In genomic region chr2:201798919-201799285, GRCh38 we compare ENCODE assay signal across 11 cellular contexts. TPM values are rescaled to one million over a fixed set of nuclear protein-coding genes. Genes with fewer than 3 reads are reported as not detected.
DNase-seq lines count a peak whose midpoint lies in the region; ATAC-seq, FAIRE-seq and TF ChIP-seq lines count a peak whose summit lies in the region.
"Not testable (repeated sequence)": the region's sequence is repeated elsewhere in the genome, so short reads cannot be mapped to it uniquely, and the experiment has no call there.
"Had no signal": no experiment of that assay in that cellular context is flagged by ENCODE, and none has a peak within 500 bp of the region (broad histone marks: within the 10 kb centered on the region; RNA-seq: fewer than 3 reads in every experiment).

No MANE protein-coding gene starts in this region.

- H3K36me3 Mint-ChIP-seq in type B pancreatic cell = not testable (repeated sequence)

- not testable (repeated sequence) for BruUV-seq in HepG2 (replicated peaks; lab: Mats Ljungman, UMichigan)

- not testable (repeated sequence) for H3K27ac Mint-ChIP-seq in type B pancreatic cell

- not testable (repeated sequence) for FAIRE-seq in HepG2 (lab: Jason Lieb, UNC)

- H2AFZ ChIP-seq in Loucy (ENCODE audit: low read length); HepG2 (ENCODE audit: low read length): not testable (repeated sequence)

- peak; percentile 18 for TF ChIP-seq CTCF in C4-2B (conservative IDR thresholded peaks at IDR 0.05)
- TF ChIP-seq CTCF in GM13977 (IDR thresholded peaks at IDR 0.05; ENCODE audit: extremely low read depth, insufficient read depth, missing control alignments) = peak; percentile 27
- peak; percentile 51 for TF ChIP-seq CTCF in Loucy (conservative IDR thresholded peaks at IDR 0.05; ENCODE audit: low read length)
- peak in 1 of 3 experiments; percentile 17 for TF ChIP-seq CTCF in ascending aorta (IDR thresholded peaks at IDR 0.05)
- peak; percentile 19 for TF ChIP-seq CTCF in HepG2 (CRISPR knock-in tag; IDR thresholded peaks at IDR 0.05)
- TF ChIP-seq CTCF in type B pancreatic cell (conservative IDR thresholded peaks at IDR 0.05) = peak; percentile 58

- H3K27me3 Mint-ChIP-seq in type B pancreatic cell = not testable (repeated sequence)

- 14% methylated on average over 2 of the region's 2 CpGs for WGBS in HepG2 (ENCODE audit: low lambda C conversion rate)

- DNase-seq in GM13977 (ENCODE audit: low spot score); ascending aorta (ENCODE audit: low spot score in 2 of 2); HepG2 (ENCODE audit: low spot score); type B pancreatic cell (ENCODE audit: extremely low spot score, unreplicated experiment): not testable (repeated sequence)
- DNase-seq in OCI-M1 (lab: John Stamatoyannopoulos, UW) = peak; percentile 25
- DNase-seq in fibroblast of gingiva (ENCODE audit: low read depth) = peak; percentile 46

- intact Hi-C loops in ascending aorta (cut with DNase I) = loop anchor here (1.0 kb wide), 1 partner anchor 18 kb away; no protein-coding TSS in a partner anchor
- intact Hi-C loops in HepG2 (cut with micrococcal nuclease; ENCODE audit: unreplicated experiment) = not testable (repeated sequence)

- in situ Hi-C loops in GM13977 (cut with MboI; ENCODE audit: low pct_unique_long_range_greater_than_20kb, low sequenced_read_pairs, unreplicated experiment) = not testable (repeated sequence)
- in situ Hi-C loops in HepG2 (cut with HindIII; ENCODE audit: extremely low pct_ligation_motif_present, low pct_unique_long_range_greater_than_20kb) = loop anchor here (10.0 kb wide), 1 partner anchor 386 kb away; no protein-coding TSS in a partner anchor

- not testable (repeated sequence) for H3K36me3 ChIP-seq in Loucy (ENCODE audit: insufficient read depth, low read length); ascending aorta; HepG2 (replicated peaks in 1 of 2; ENCODE audit: control insufficient read depth in 1 of 2, insufficient read depth in 2 of 2, low read length in 2 of 2)

- not testable (repeated sequence) for H3K9me3 ChIP-seq in Loucy (ENCODE audit: insufficient read depth, low read depth, low read length); ascending aorta; HepG2 (ENCODE audit: low read length)

- CTCF ChIA-PET in HepG2 (lab: Yijun Ruan, JAX; ENCODE audit: low intra/inter-chr PET ratio, low total read pairs) = interaction anchor here (1.5 kb wide), 1 partner anchor 379 kb away, joined by 4 read pairs; no protein-coding TSS in a partner anchor

- not testable (repeated sequence) for H4K20me1 ChIP-seq in Loucy (ENCODE audit: insufficient read depth, low read length, poor library complexity, severe bottlenecking); HepG2 (ENCODE audit: insufficient read depth, low read length)

- TF ChIP-seq RAD21 in HepG2 (CRISPR knock-in tag; IDR thresholded peaks at IDR 0.05) = not testable (repeated sequence)

- peaks cover 22% of the 10 kb centered on the region for H3K4me1 Mint-ChIP-seq in type B pancreatic cell (ENCODE audit: unreplicated experiment)

- not testable (repeated sequence) for H3K79me2 ChIP-seq in Loucy (ENCODE audit: insufficient read depth, low read length); HepG2 (ENCODE audit: insufficient read depth, low read length)

- not testable (repeated sequence) for H3K4me3 Mint-ChIP-seq in type B pancreatic cell

- not testable (repeated sequence) for H3F3A ChIP-seq in Loucy (ENCODE audit: low read depth)

- POLR2A ChIA-PET in HepG2 (lab: Yijun Ruan, JAX) = not testable (repeated sequence)

- H3K27ac ChIP-seq in C4-2B; HepG2 (ENCODE audit: extremely low read length, insufficient read depth, low read length): not testable (repeated sequence)
- peak overlapping the region; percentile 81 to 86 for H3K27ac ChIP-seq in ascending aorta

- not testable (repeated sequence) for H3K9me3 Mint-ChIP-seq in type B pancreatic cell

- not testable (repeated sequence) for H3K27me3 ChIP-seq in Loucy (ENCODE audit: insufficient read depth, low read length, poor library complexity, severe bottlenecking); ascending aorta; HepG2 (ENCODE audit: control insufficient read depth in 1 of 2, insufficient read depth in 2 of 2, low read length in 2 of 2)

- H3K4me3 ChIP-seq in Loucy (ENCODE audit: low read length, poor library complexity, severe bottlenecking); ascending aorta; HepG2 (replicated peaks in 1 of 3; ENCODE audit: insufficient read depth in 1 of 3, low read depth in 2 of 3, low read length in 3 of 3): not testable (repeated sequence)

- TF ChIP-seq POLR2A in HepG2 (IDR thresholded peaks at IDR 0.05; ENCODE audit: insufficient read depth in 1 of 2, low read depth in 2 of 2, low read length in 2 of 2) = not testable (repeated sequence)

- not testable (repeated sequence) for H3K9ac ChIP-seq in Loucy (ENCODE audit: low read depth, low read length, poor library complexity, severe bottlenecking); HepG2 (ENCODE audit: insufficient read depth, low read depth, low read length)

- not testable (repeated sequence) for H3K4me2 ChIP-seq in Loucy (ENCODE audit: low read depth, low read length, poor library complexity, severe bottlenecking); HepG2 (ENCODE audit: low read depth, low read length)

- not testable (repeated sequence) for H3K9me2 ChIP-seq in Loucy (replicated peaks; ENCODE audit: low read depth, low read length)

- peak; percentile 57 for ATAC-seq in HepG2

- not testable (repeated sequence) for H3K4me1 ChIP-seq in Loucy (ENCODE audit: insufficient read depth, low read length, poor library complexity, severe bottlenecking); HepG2 (ENCODE audit: insufficient read depth, low read length)
- peaks cover 4 to 17% of the 10 kb centered on the region in 2 donors for H3K4me1 ChIP-seq in ascending aorta

- TF ChIP-seq EP300 in HepG2 (IDR thresholded peaks at IDR 0.05; ENCODE audit: low read depth in 2 of 2, low read length in 2 of 2); HepG2 (CRISPR knock-in tag; IDR thresholded peaks at IDR 0.05; ENCODE audit: borderline replicate concordance): not testable (repeated sequence)

TF ChIP-seq in HepG2, 621 proteins besides CTCF, POLR2A, EP300 and RAD21:
- peak; percentile 26 for TF ChIP-seq STAG1 (CRISPR knock-in tag; IDR thresholded peaks at IDR 0.05)

RNA-seq across cellular contexts. Expression of gene CDK15, which starts 7.4 kb away (rescaled TPM):
- 1.5 TPM for total RNA-seq in ascending aorta
- total RNA-seq in HepG2 (2016; rRNA removed; fragmentation: Illumina TruSeq; extraction: Trizol) = not detected in 2 replicates
- not detected in 2 replicates for total RNA-seq in HepG2 (2016; cell fraction: cytosol; rRNA removed; fragmentation: Illumina TruSeq; extraction: Trizol; ENCODE audit: low read depth)
- not detected in 2 replicates for total RNA-seq in HepG2 (2016; cell fraction: insoluble cytoplasmic fraction; rRNA removed; fragmentation: Illumina TruSeq; extraction: Trizol)
- not detected in 2 replicates for total RNA-seq in HepG2 (2016; cell fraction: membrane; rRNA removed; fragmentation: Illumina TruSeq; extraction: Trizol)
- total RNA-seq in HepG2 (2016; cell fraction: nucleus; rRNA removed; fragmentation: Illumina TruSeq; extraction: Trizol) = not detected in 2 replicates
- not detected in 2 replicates for polyA plus RNA-seq in HepG2 (2011; rRNA removed)
- polyA plus RNA-seq in HepG2 (2011; cell fraction: cytosol; rRNA removed) = not detected in 2 replicates
- polyA plus RNA-seq in HepG2 (2011; cell fraction: nucleus; rRNA removed) = not detected in 2 replicates
- polyA plus RNA-seq in HepG2 (2012) = not detected in 2 replicates
- not detected in 2 replicates for polyA plus RNA-seq in HepG2 (2016; cell fraction: cytosol; fragmentation: Illumina TruSeq; extraction: Trizol; ENCODE audit: low read depth)
- polyA plus RNA-seq in HepG2 (2016; cell fraction: insoluble cytoplasmic fraction; fragmentation: Illumina TruSeq; extraction: Trizol; ENCODE audit: low read depth) = not detected in 2 replicates
- polyA plus RNA-seq in HepG2 (2016; cell fraction: membrane; fragmentation: Illumina TruSeq; extraction: Trizol; ENCODE audit: low read depth) = not detected in 2 replicates
- polyA plus RNA-seq in HepG2 (2016; cell fraction: nucleus; fragmentation: Illumina TruSeq; extraction: Trizol; ENCODE audit: insufficient read depth, low read depth) = not detected in 2 replicates
- polyA minus RNA-seq in HepG2 (2011; rRNA and poly(A)+ RNA removed; ENCODE audit: low replicate concordance) = not detected in 2 replicates
- not detected in 2 replicates for polyA minus RNA-seq in HepG2 (2011; cell fraction: cytosol; rRNA and poly(A)+ RNA removed)
- not detected in 2 replicates for polyA minus RNA-seq in HepG2 (2011; cell fraction: nucleus; rRNA and poly(A)+ RNA removed)
- total RNA-seq in type B pancreatic cell (ENCODE audit: low replicate concordance) = 1.8 TPM in 1 of 2 replicates, not detected in the other
- total RNA-seq: CD4-positive, CD25-positive, alpha-beta regulatory T cell; T-helper 2 cell treated with Interferon-gamma antibody and Interleukin-4, amounts not matched to agents 100 ng/mL and 5 ng/mL, for 36 hours had no signal
- polyA plus RNA-seq: CD4-positive, CD25-positive, alpha-beta regulatory T cell; immature natural killer cell had no signal

RNA-seq across cellular contexts. Expression of gene ALS2, which starts 18.2 kb away (rescaled TPM):
- 6.5 TPM for total RNA-seq in ascending aorta
- total RNA-seq in HepG2 (2016; rRNA removed; fragmentation: Illumina TruSeq; extraction: Trizol) = 19.3 and 25.4 TPM in 2 replicates
- total RNA-seq in HepG2 (2016; cell fraction: cytosol; rRNA removed; fragmentation: Illumina TruSeq; extraction: Trizol; ENCODE audit: low read depth) = 9.9 and 10.8 TPM in 2 replicates
- 19.9 and 25.5 TPM in 2 replicates for total RNA-seq in HepG2 (2016; cell fraction: insoluble cytoplasmic fraction; rRNA removed; fragmentation: Illumina TruSeq; extraction: Trizol)
- total RNA-seq in HepG2 (2016; cell fraction: membrane; rRNA removed; fragmentation: Illumina TruSeq; extraction: Trizol) = 8.0 and 9.9 TPM in 2 replicates
- 21.0 and 23.3 TPM in 2 replicates for total RNA-seq in HepG2 (2016; cell fraction: nucleus; rRNA removed; fragmentation: Illumina TruSeq; extraction: Trizol)
- 12.7 and 15.3 TPM in 2 replicates for polyA plus RNA-seq in HepG2 (2011; rRNA removed)
- 7.4 and 10.7 TPM in 2 replicates for polyA plus RNA-seq in HepG2 (2011; cell fraction: cytosol; rRNA removed)
- 16.0 and 23.2 TPM in 2 replicates for polyA plus RNA-seq in HepG2 (2011; cell fraction: nucleus; rRNA removed)
- polyA plus RNA-seq in HepG2 (2012) = 14.4 and 15.3 TPM in 2 replicates
- polyA plus RNA-seq in HepG2 (2016; cell fraction: cytosol; fragmentation: Illumina TruSeq; extraction: Trizol; ENCODE audit: low read depth) = 0.66 and 0.81 TPM in 2 replicates
- 15.7 and 17.6 TPM in 2 replicates for polyA plus RNA-seq in HepG2 (2016; cell fraction: insoluble cytoplasmic fraction; fragmentation: Illumina TruSeq; extraction: Trizol; ENCODE audit: low read depth)
- polyA plus RNA-seq in HepG2 (2016; cell fraction: membrane; fragmentation: Illumina TruSeq; extraction: Trizol; ENCODE audit: low read depth) = 2.0 and 2.3 TPM in 2 replicates
- 20.8 and 22.0 TPM in 2 replicates for polyA plus RNA-seq in HepG2 (2016; cell fraction: nucleus; fragmentation: Illumina TruSeq; extraction: Trizol; ENCODE audit: insufficient read depth, low read depth)
- 13.7 and 28.5 TPM in 2 replicates for polyA minus RNA-seq in HepG2 (2011; rRNA and poly(A)+ RNA removed; ENCODE audit: low replicate concordance)
- polyA minus RNA-seq in HepG2 (2011; cell fraction: cytosol; rRNA and poly(A)+ RNA removed) = 12.0 and 14.3 TPM in 2 replicates
- polyA minus RNA-seq in HepG2 (2011; cell fraction: nucleus; rRNA and poly(A)+ RNA removed) = 45.7 and 66.5 TPM in 2 replicates
- 32.7 and 36.4 TPM in 2 replicates for total RNA-seq in type B pancreatic cell (ENCODE audit: low replicate concordance)
